15 cellular contexts compared by ENCODE assay signal in the genomic region with DNA sequence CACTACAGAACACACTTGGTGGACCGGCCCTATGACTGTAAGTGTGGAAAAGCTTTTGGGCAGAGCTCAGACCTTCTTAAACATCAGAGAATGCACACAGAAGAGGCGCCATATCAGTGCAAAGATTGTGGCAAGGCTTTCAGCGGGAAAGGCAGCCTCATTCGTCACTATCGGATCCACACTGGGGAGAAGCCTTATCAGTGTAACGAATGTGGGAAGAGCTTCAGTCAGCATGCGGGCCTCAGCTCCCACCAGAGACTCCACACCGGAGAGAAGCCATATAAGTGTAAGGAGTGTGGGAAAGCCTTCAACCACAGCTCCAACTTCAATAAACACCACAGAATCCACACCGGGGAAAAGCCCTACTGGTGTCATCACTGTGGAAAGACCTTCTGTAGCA. TPM values are rescaled to one million over a fixed set of nuclear protein-coding genes. Genes with fewer than 3 reads are reported as not detected.
DNase-seq lines count a peak whose midpoint lies in the region; ATAC-seq and TF ChIP-seq lines count a peak whose summit lies in the region.
"Had no signal": no experiment of that assay in that cellular context is flagged by ENCODE, and none has a peak within 500 bp of the region (broad histone marks: within the 10 kb centered on the region; RNA-seq: fewer than 3 reads in every experiment).

No MANE protein-coding gene starts in this region.

- intact Hi-C loops in Panc1 (cut with micrococcal nuclease; ENCODE audit: unreplicated experiment): no loop called here
- intact Hi-C loops in mammary epithelial cell (cut with micrococcal nuclease): no loop called here

- no peak overlapping the region for H3K4me3 Mint-ChIP-seq in IgD-negative memory B cell
- H3K4me3 Mint-ChIP-seq in stimulated activated naive B cell treated with anti-CD40 and anti-IgM and Interleukin-4, amounts not matched to agents 10 μg/mL and 1 μg/mL and 100 μg/mL, for 72 hours: no peak overlapping the region
- H3K4me3 Mint-ChIP-seq: CD14-positive monocyte; CD8-positive, alpha-beta T cell had no signal

- CTCF ChIA-PET in Panc1 (lab: Charles Lee) (no interaction called here), mammary epithelial cell (lab: Charles Lee; ENCODE audit: low non-redundant PET) (no interaction called here)

- ATAC-seq in Panc1: no peak
- ATAC-seq in stimulated activated naive B cell treated with anti-CD40 and anti-IgM and Interleukin-4, amounts not matched to agents 10 μg/mL and 1 μg/mL and 100 μg/mL, for 72 hours (replicated peaks): no peak
- ATAC-seq: CD8-positive, alpha-beta T cell had no signal

- WGBS in mammary epithelial cell (ENCODE audit: low coverage, missing lambda C conversion rate): 97% methylated on average over 9 of the region's 9 CpGs

- POLR2A ChIA-PET in Panc1 (lab: Charles Lee): interaction anchor here (0.8 kb wide), 1 partner anchor 14 kb away, joined by 3 read pairs; no protein-coding TSS in a partner anchor

- H3K4me3 ChIP-seq in Panc1 (ENCODE audit: low read depth in 2 of 2, low read length in 2 of 2) (no peak overlapping the region), mammary epithelial cell (replicated peaks in 1 of 3; ENCODE audit: insufficient read depth in 1 of 3, low read depth in 2 of 3, low read length in 3 of 3) (no peak overlapping the region)
- H3K4me3 ChIP-seq: A549, GM23248 had no signal

- peaks cover 0 to 4% (median 3%) of the 10 kb centered on the region in 3 donors for H3K4me1 Mint-ChIP-seq in IgD-negative memory B cell
- no peaks in the 10 kb centered on the region for H3K4me1 Mint-ChIP-seq in stimulated activated naive B cell treated with anti-CD40 and anti-IgM and Interleukin-4, amounts not matched to agents 10 μg/mL and 1 μg/mL and 100 μg/mL, for 72 hours
- H3K4me1 Mint-ChIP-seq: CD14-positive monocyte had no signal

- no peaks in the 10 kb centered on the region for H3K79me2 ChIP-seq in mammary epithelial cell (ENCODE audit: insufficient read depth, low read length)

- no peak overlapping the region for H3K9ac ChIP-seq in mammary epithelial cell (ENCODE audit: insufficient read depth, low read length)
- H3K9ac ChIP-seq: GM23248 had no signal

- TSS peak; percentile 66 for BruUV-seq in Panc1 (replicated peaks; lab: Mats Ljungman, UMichigan)
- BruUV-seq in mammary epithelial cell (replicated peaks; lab: Mats Ljungman, UMichigan): TSS peak; percentile 53

- H3K27me3 Mint-ChIP-seq in IgD-negative memory B cell: no peaks in the 10 kb centered on the region
- no peaks in the 10 kb centered on the region for H3K27me3 Mint-ChIP-seq in stimulated activated naive B cell treated with anti-CD40 and anti-IgM and Interleukin-4, amounts not matched to agents 10 μg/mL and 1 μg/mL and 100 μg/mL, for 72 hours

- H3K4me2 ChIP-seq in mammary epithelial cell (ENCODE audit: insufficient read depth, low read depth, low read length): no peak overlapping the region
- H3K4me2 ChIP-seq: A549 had no signal

- no peaks in the 10 kb centered on the region for H3K9me3 ChIP-seq in Panc1 (ENCODE audit: control insufficient read depth, insufficient read depth, low read depth, low read length)
- H3K9me3 ChIP-seq in mammary epithelial cell (replicated peaks; ENCODE audit: insufficient read depth, low read length): no peaks in the 10 kb centered on the region

- H2AFZ ChIP-seq in mammary epithelial cell (ENCODE audit: low read depth, low read length): no peak overlapping the region
- H2AFZ ChIP-seq: GM23248 had no signal

- H4K20me1 ChIP-seq in mammary epithelial cell (ENCODE audit: insufficient read depth, low read length): no peaks in the 10 kb centered on the region

- H3K36me3 Mint-ChIP-seq in IgD-negative memory B cell: peaks cover 3% of the 10 kb centered on the region
- H3K36me3 Mint-ChIP-seq in stimulated activated naive B cell treated with anti-CD40 and anti-IgM and Interleukin-4, amounts not matched to agents 10 μg/mL and 1 μg/mL and 100 μg/mL, for 72 hours: peaks cover 41 to 55% of the 10 kb centered on the region in 2 donors

- no peaks in the 10 kb centered on the region; the same call in 1 of the 2 replicates for H3K4me1 ChIP-seq in Panc1 (ENCODE audit: control insufficient read depth, insufficient read depth, low read length)
- no peaks in the 10 kb centered on the region for H3K4me1 ChIP-seq in mammary epithelial cell (ENCODE audit: insufficient read depth, low read length)
- H3K4me1 ChIP-seq: A549 had no signal

- H3K9me3 Mint-ChIP-seq in IgD-negative memory B cell: no peaks in the 10 kb centered on the region
- H3K9me3 Mint-ChIP-seq in stimulated activated naive B cell treated with anti-CD40 and anti-IgM and Interleukin-4, amounts not matched to agents 10 μg/mL and 1 μg/mL and 100 μg/mL, for 72 hours: no peaks in the 10 kb centered on the region
- H3K9me3 Mint-ChIP-seq: CD8-positive, alpha-beta T cell had no signal

- H3K27me3 ChIP-seq in Panc1 (ENCODE audit: control insufficient read depth, insufficient read depth, low read length) (no peaks in the 10 kb centered on the region), mammary epithelial cell (ENCODE audit: insufficient read depth, low read length) (no peaks in the 10 kb centered on the region)

- dilution Hi-C loops in mammary epithelial cell (cut with HindIII; ENCODE audit: low sequenced_read_pairs): no loop called here

- H3K36me3 ChIP-seq in Panc1 (ENCODE audit: control insufficient read depth, insufficient read depth, low read length) (no peaks in the 10 kb centered on the region), mammary epithelial cell (ENCODE audit: insufficient read depth, low read length) (peaks cover 4% of the 10 kb centered on the region)

- H3K27ac Mint-ChIP-seq in IgD-negative memory B cell: peak overlapping the region in 2 of 3 donors; percentile 19 to 77
- peak overlapping the region; percentile 14 for H3K27ac Mint-ChIP-seq in stimulated activated naive B cell treated with anti-CD40 and anti-IgM and Interleukin-4, amounts not matched to agents 10 μg/mL and 1 μg/mL and 100 μg/mL, for 72 hours
- H3K27ac Mint-ChIP-seq: CD8-positive, alpha-beta T cell had no signal

- H3K27ac ChIP-seq in Panc1 (ENCODE audit: low read length) (no peak overlapping the region), mammary epithelial cell (ENCODE audit: insufficient read depth, low read depth, low read length) (no peak overlapping the region)
- H3K27ac ChIP-seq: A549, GM23248 had no signal

- DNase-seq in Panc1 (ENCODE audit: low read depth, low spot score) (no peak), mammary epithelial cell (no peak), AG08395 (ENCODE audit: low spot score) (no peak), cerebellum (ENCODE audit: low spot score) (no peak), T-helper 2 cell (no peak)
- no peak for DNase-seq in stimulated activated naive B cell treated with anti-CD40 and anti-IgM and Interleukin-4, amounts not matched to agents 10 μg/mL and 1 μg/mL and 100 μg/mL, for 72 hours
- DNase-seq: CD8-positive, alpha-beta T cell; COR-L47; DND-41; GDM1; GM23248; KBM-7 had no signal

- TF ChIP-seq CTCF in Panc1 (IDR thresholded peaks at IDR 0.05): no peak
- TF ChIP-seq CTCF in mammary epithelial cell (conservative IDR thresholded peaks at IDR 0.05 in 1 of 2, IDR thresholded peaks at IDR 0.05 in 1 of 2; ENCODE audit: extremely low read depth in 1 of 2, insufficient read depth in 1 of 2, low read depth in 1 of 2, low read length in 2 of 2): no peak

- in situ Hi-C loops in Panc1 (cut with HindIII; ENCODE audit: low pct_unique_long_range_greater_than_20kb, low sequenced_read_pairs) (no loop called here), mammary epithelial cell (cut with MboI; ENCODE audit: low sequenced_read_pairs in 2 of 2) (no loop called here)

RNA-seq across cellular contexts. Expression of a gene that starts 14.6 kb away (rescaled TPM):
- polyA plus RNA-seq in IgD-negative memory B cell (9.9 TPM), mammary epithelial cell (7.9 TPM)
- total RNA-seq in Panc1 (2021; ENCODE audit: unreplicated experiment) (13.4 TPM), mammary epithelial cell (10 to 100 TPM; 10.8 to 15.0 TPM), cerebellum (10.2 TPM)
- polyA plus RNA-seq in Panc1 (2012; ENCODE audit: insufficient read length): 6.9 TPM
- polyA minus RNA-seq in mammary epithelial cell: 2.7 TPM

RNA-seq across cellular contexts. Expression of a gene that starts 17.4 kb away (rescaled TPM):
- polyA plus RNA-seq in IgD-negative memory B cell (31.7 TPM), mammary epithelial cell (12.4 TPM)
- total RNA-seq in Panc1 (2021; ENCODE audit: unreplicated experiment) (32.9 TPM), mammary epithelial cell (10 to 100 TPM; 22.6 to 28.7 TPM), cerebellum (49.7 TPM)
- polyA plus RNA-seq in Panc1 (2012; ENCODE audit: insufficient read length): 22.0 TPM
- 14.2 TPM for polyA minus RNA-seq in mammary epithelial cell

RNA-seq across cellular contexts. Expression of a gene that starts 24.6 kb away (rescaled TPM):
- polyA plus RNA-seq in IgD-negative memory B cell: 121 TPM
- 182 TPM for total RNA-seq in Panc1 (2021; ENCODE audit: unreplicated experiment)
- 323 TPM for polyA plus RNA-seq in Panc1 (2012; ENCODE audit: insufficient read length)
- total RNA-seq in mammary epithelial cell: 100 to 1,000 TPM in 1 of 2 donors, 10 to 100 TPM in 1; 32.7 to 106 TPM
- polyA plus RNA-seq in mammary epithelial cell: 156 TPM
- 164 TPM for polyA minus RNA-seq in mammary epithelial cell
- total RNA-seq in cerebellum: 28.8 TPM

RNA-seq across cellular contexts. Expression of a gene that starts 37.0 kb away (rescaled TPM):
- polyA plus RNA-seq in IgD-negative memory B cell: 33.4 TPM
- 258 TPM for total RNA-seq in Panc1 (2021; ENCODE audit: unreplicated experiment)
- 204 TPM for polyA plus RNA-seq in Panc1 (2012; ENCODE audit: insufficient read length)
- 100 to 1,000 TPM in 1 of 2 donors, 10 to 100 TPM in 1; 16.0 to 114 TPM for total RNA-seq in mammary epithelial cell
- polyA plus RNA-seq in mammary epithelial cell: 163 TPM
- polyA minus RNA-seq in mammary epithelial cell: 137 TPM
- total RNA-seq in cerebellum: 57.2 TPM

RNA-seq across cellular contexts. Expression of a gene that starts 37.3 kb away (rescaled TPM):
- polyA plus RNA-seq in IgD-negative memory B cell: 4.5 TPM
- 42.6 TPM for total RNA-seq in Panc1 (2021; ENCODE audit: unreplicated experiment)
- 48.0 TPM for polyA plus RNA-seq in Panc1 (2012; ENCODE audit: insufficient read length)
- total RNA-seq in mammary epithelial cell: 10 to 100 TPM; 13.0 to 17.4 TPM
- 14.9 TPM for polyA plus RNA-seq in mammary epithelial cell
- 2.8 TPM for polyA minus RNA-seq in mammary epithelial cell
- total RNA-seq in cerebellum: 15.6 TPM
